In the genomic region with DNA sequence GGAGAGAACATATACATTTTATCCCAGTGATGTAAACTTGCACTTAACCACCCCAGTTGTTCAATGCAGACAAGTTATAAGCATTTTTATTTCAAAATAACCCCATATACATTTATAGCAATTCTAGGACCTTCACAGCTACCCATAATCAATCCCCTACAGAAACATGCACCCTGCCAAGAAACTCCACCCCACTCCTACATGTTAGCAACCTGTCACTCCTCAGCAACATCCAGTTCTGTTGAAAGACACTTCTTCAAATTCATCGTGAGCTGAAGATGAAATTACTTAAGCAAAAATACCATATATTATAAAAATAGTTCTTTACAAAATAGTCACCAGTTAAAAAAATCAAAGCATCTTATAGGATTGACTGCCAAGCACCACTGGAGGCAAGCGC, we compare ENCODE assay signal across 25 cellular contexts.
DNase-seq lines count a peak whose midpoint lies in the region; ATAC-seq, FAIRE-seq and TF ChIP-seq lines count a peak whose summit lies in the region.
"Had no signal": no experiment of that assay in that cellular context is flagged by ENCODE, and none has a peak within 500 bp of the region (broad histone marks: within the 10 kb centered on the region; RNA-seq: fewer than 3 reads in every experiment).

No MANE protein-coding gene starts in this region.

- H3K79me2 ChIP-seq in Karpas-422 (ENCODE audit: low read length): no peaks in the 10 kb centered on the region
- no peaks in the 10 kb centered on the region for H3K79me2 ChIP-seq in hepatocyte

- no peak overlapping the region for H2AFZ ChIP-seq in Karpas-422 (ENCODE audit: low read length)
- no peak overlapping the region for H2AFZ ChIP-seq in hepatocyte

- TF ChIP-seq CTCF in WERI-Rb-1 (IDR thresholded peaks at IDR 0.05; ENCODE audit: low read depth, low read length) (no peak), hepatocyte (IDR thresholded peaks at IDR 0.05; ENCODE audit: poor library complexity) (no peak), breast epithelium (IDR thresholded peaks at IDR 0.05) (no peak)

- no peak for FAIRE-seq in small intestine (lab: Jason Lieb, UNC)
- FAIRE-seq: GM12891, HepG2 had no signal

- H3K9me3 ChIP-seq in Karpas-422 (ENCODE audit: low read length) (no peaks in the 10 kb centered on the region), WERI-Rb-1 (ENCODE audit: severe bottlenecking) (no peaks in the 10 kb centered on the region), hepatocyte (ENCODE audit: low read depth) (no peaks in the 10 kb centered on the region), small intestine (ENCODE audit: control insufficient read depth, low read depth) (no peaks in the 10 kb centered on the region), breast epithelium (no peaks in the 10 kb centered on the region)
- H3K9me3 ChIP-seq: BLaER1 had no signal

- H3K4me2 ChIP-seq in Karpas-422 (ENCODE audit: low read depth, low read length, poor library complexity, severe bottlenecking) (peak overlapping the region; percentile 66), hepatocyte (peak overlapping the region; percentile 59)
- H3K4me2 ChIP-seq: BLaER1 had no signal

- H3K9ac ChIP-seq in Karpas-422 (ENCODE audit: low read length): peak overlapping the region; percentile 52
- H3K9ac ChIP-seq: BLaER1, GM23248 had no signal

- H3K36me3 ChIP-seq in Karpas-422 (ENCODE audit: insufficient read depth, low read length) (no peaks in the 10 kb centered on the region), WERI-Rb-1 (no peaks in the 10 kb centered on the region), hepatocyte (replicated peaks; ENCODE audit: insufficient read depth, low read depth) (no peaks in the 10 kb centered on the region), small intestine (ENCODE audit: control insufficient read depth in 2 of 2, insufficient read depth in 2 of 2, low read length in 2 of 2) (no peaks in the 10 kb centered on the region), breast epithelium (no peaks in the 10 kb centered on the region)
- H3K36me3 ChIP-seq: BLaER1 had no signal

- no peaks in the 10 kb centered on the region for H4K20me1 ChIP-seq in Karpas-422 (ENCODE audit: insufficient read depth, low read depth, low read length)
- H4K20me1 ChIP-seq in hepatocyte (ENCODE audit: insufficient read depth, poor library complexity, severe bottlenecking): no peaks in the 10 kb centered on the region
- H4K20me1 ChIP-seq: BLaER1 had no signal

- ATAC-seq in HG02798 (IDR thresholded peaks at IDR 0.05; ENCODE audit: poor library complexity, unreplicated experiment): no peak
- ATAC-seq: HepG2 had no signal

- intact Hi-C loops in breast epithelium (cut with DNase I; ENCODE audit: low total_unique reads): no loop called here

- DNase-seq in Karpas-422 (no peak), WERI-Rb-1 (no peak), hepatocyte (ENCODE audit: low spot score) (no peak), small intestine (no peak), NCI-H345 treated with DMSO at 0.1 percent for 48 hours (lab: John Stamatoyannopoulos, UW; ENCODE audit: unreplicated experiment) (no peak), NCI-H526 (lab: John Stamatoyannopoulos, UW) (no peak), breast epithelium (ENCODE audit: low spot score in 2 of 2) (no peak)
- DNase-seq: CD4-positive, alpha-beta memory T cell; H9; KBM-7; NCI-H1092 treated with DMSO at 0.1 percent for 48 hours; NCI-H146; NCI-H2029; NCI-H345; NCI-H524 treated with DMSO at 0.1 percent for 48 hours; OCI-M1; RPMI8226; SHP77 had no signal

- H3K9me2 ChIP-seq in Karpas-422 (replicated peaks; ENCODE audit: insufficient read depth, low read length): no peaks in the 10 kb centered on the region
- H3K9me2 ChIP-seq in hepatocyte (replicated peaks; ENCODE audit: insufficient read depth): no peaks in the 10 kb centered on the region

- H3K27me3 ChIP-seq in Karpas-422 (ENCODE audit: low read length) (no peaks in the 10 kb centered on the region), WERI-Rb-1 (ENCODE audit: insufficient read depth, low read depth, severe bottlenecking) (no peaks in the 10 kb centered on the region), hepatocyte (no peaks in the 10 kb centered on the region), small intestine (ENCODE audit: control insufficient read depth in 2 of 2, insufficient read depth in 2 of 2, low read length in 2 of 2) (no peaks in the 10 kb centered on the region), breast epithelium (no peaks in the 10 kb centered on the region)
- H3K27me3 ChIP-seq: BLaER1 had no signal

- peak overlapping the region; percentile 87 for H3K27ac ChIP-seq in Karpas-422 (ENCODE audit: low read length)
- H3K27ac ChIP-seq in WERI-Rb-1: peak overlapping the region; percentile 87
- H3K27ac ChIP-seq in hepatocyte: peak overlapping the region; percentile 75
- H3K27ac ChIP-seq in small intestine (ENCODE audit: low read depth in 1 of 2, low read length in 1 of 2): peak overlapping the region; percentile 7 to 71
- H3K27ac ChIP-seq in breast epithelium: no peak overlapping the region
- H3K27ac ChIP-seq: BLaER1, GM23248, HL-60, SK-N-MC had no signal

- TF ChIP-seq POLR2A in breast epithelium (IDR thresholded peaks at IDR 0.05): no peak

- WGBS in hepatocyte (ENCODE audit: low lambda C conversion rate, missing lambda C conversion rate): 83% methylated on average over 2 of the region's 2 CpGs
- 90 to 98% (median 91%) methylated on average over 2 of the region's 2 CpGs for WGBS in small intestine, 3 donors

- H3K4me1 ChIP-seq in Karpas-422 (ENCODE audit: low read length) (peaks cover 57% of the 10 kb centered on the region), hepatocyte (ENCODE audit: insufficient read depth) (peaks cover 25% of the 10 kb centered on the region), small intestine (ENCODE audit: control insufficient read depth in 2 of 2, insufficient read depth in 1 of 2, low read depth in 1 of 2, low read length in 1 of 2) (peaks cover 2 to 6% of the 10 kb centered on the region in 2 donors), breast epithelium (no peaks in the 10 kb centered on the region)

- peak overlapping the region; percentile 38 for H3K4me3 ChIP-seq in Karpas-422 (ENCODE audit: low read length)
- H3K4me3 ChIP-seq in WERI-Rb-1 (ENCODE audit: low read depth, low read length): no peak overlapping the region
- no peak overlapping the region for H3K4me3 ChIP-seq in hepatocyte
- no peak overlapping the region for H3K4me3 ChIP-seq in small intestine (ENCODE audit: low read depth in 1 of 2, low read length in 2 of 2)
- H3K4me3 ChIP-seq in breast epithelium: no peak overlapping the region
- H3K4me3 ChIP-seq: BLaER1, GM23248, SK-N-MC had no signal

Comparison
In these comparisons a context has a peak if more than half of its experiments do, and no peak if none do; other contexts are left out.
1. H3K27ac ChIP-seq: peak in Karpas-422 (single experiment), WERI-Rb-1 (single experiment), hepatocyte (single experiment) and small intestine (2 of 2); none in breast epithelium (0 of 2).